ENCODE assay signal across 7 cellular contexts in the genomic region with DNA sequence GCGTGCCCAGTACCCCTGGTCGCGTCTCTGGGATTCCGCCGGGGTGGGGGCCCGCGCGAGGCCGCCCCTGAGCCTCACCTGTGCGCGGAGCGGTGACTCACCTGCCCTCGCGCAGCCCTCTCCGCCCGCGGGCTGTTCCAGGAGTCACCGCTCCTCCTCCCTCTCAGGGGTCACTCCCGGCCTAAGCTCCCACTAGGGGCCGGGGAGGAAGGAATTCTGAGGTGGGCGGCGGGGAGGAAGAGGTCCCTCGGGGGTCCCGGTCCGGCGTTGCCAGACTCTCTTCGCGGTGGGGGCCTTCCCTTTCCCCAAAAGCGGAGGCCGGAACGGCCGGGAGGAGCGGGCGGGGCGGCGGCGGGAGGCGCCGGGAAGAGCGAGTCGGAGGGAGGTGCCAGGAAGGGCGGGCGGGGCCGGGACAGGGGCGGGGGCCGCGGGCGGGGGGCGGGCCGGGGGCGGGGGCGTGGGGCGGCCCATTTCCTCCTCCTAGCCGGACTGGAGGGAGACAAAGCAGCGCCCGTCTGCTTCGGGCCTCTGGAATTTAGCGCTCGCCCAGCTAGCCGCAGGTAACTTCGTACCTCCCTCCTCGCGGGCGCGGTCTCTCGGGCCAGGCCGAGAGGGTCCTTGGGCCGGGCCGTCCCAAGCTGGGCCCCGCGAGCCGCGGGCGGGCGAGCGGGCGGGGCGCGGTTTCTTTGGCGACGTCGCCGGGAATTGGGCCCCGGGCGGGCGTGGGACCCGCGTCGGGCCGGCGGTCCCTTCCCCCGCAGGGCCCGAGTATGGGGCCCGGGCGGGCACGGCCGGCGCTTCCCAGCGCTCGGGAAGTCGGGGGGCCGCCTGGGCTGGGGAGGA. TPM values are rescaled to one million over a fixed set of nuclear protein-coding genes. Genes with fewer than 3 reads are reported as not detected.
DNase-seq lines count a peak whose midpoint lies in the region; ATAC-seq lines count a peak whose summit lies in the region.

A gene with protein sequence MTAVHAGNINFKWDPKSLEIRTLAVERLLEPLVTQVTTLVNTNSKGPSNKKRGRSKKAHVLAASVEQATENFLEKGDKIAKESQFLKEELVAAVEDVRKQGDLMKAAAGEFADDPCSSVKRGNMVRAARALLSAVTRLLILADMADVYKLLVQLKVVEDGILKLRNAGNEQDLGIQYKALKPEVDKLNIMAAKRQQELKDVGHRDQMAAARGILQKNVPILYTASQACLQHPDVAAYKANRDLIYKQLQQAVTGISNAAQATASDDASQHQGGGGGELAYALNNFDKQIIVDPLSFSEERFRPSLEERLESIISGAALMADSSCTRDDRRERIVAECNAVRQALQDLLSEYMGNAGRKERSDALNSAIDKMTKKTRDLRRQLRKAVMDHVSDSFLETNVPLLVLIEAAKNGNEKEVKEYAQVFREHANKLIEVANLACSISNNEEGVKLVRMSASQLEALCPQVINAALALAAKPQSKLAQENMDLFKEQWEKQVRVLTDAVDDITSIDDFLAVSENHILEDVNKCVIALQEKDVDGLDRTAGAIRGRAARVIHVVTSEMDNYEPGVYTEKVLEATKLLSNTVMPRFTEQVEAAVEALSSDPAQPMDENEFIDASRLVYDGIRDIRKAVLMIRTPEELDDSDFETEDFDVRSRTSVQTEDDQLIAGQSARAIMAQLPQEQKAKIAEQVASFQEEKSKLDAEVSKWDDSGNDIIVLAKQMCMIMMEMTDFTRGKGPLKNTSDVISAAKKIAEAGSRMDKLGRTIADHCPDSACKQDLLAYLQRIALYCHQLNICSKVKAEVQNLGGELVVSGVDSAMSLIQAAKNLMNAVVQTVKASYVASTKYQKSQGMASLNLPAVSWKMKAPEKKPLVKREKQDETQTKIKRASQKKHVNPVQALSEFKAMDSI (plus strand): TSS at position 475 of the 843 bp plus-strand sequence. CDS start 28,500 bp downstream, outside the sequence.

- H3K9me3 ChIP-seq in mesodermal cell (ENCODE audit: control insufficient read depth, low read length) = peaks cover 17% of the 10 kb centered on the region

- H3K27ac ChIP-seq in mesodermal cell (ENCODE audit: low read depth, low read length, severe bottlenecking) = peak within 1 kb of the TSS; percentile 95

- peak; percentile 78 for DNase-seq in NCI-H774 (lab: John Stamatoyannopoulos, UW)
- DNase-seq in activated CD8-positive, alpha-beta memory T cell treated with anti-CD3 and anti-CD28 coated beads for 48 hours (ENCODE audit: low read depth in 2 of 3, low spot score in 2 of 3) = peak; percentile 25 to 39 (median 28)
- peak; percentile 19 to 48 for DNase-seq in stimulated activated CD8-positive, alpha-beta memory T cell treated with anti-CD3 and anti-CD28 coated beads, Interleukin-15, amount 100 ng/mL, for 4 hours (ENCODE audit: low read depth in 2 of 2)

- H3K4me3 ChIP-seq in mesodermal cell (ENCODE audit: extremely low read depth, insufficient read depth, low read length, poor library complexity, severe bottlenecking) = peak within 1 kb of the TSS; percentile 84

- in situ Hi-C loops in endometrial microvascular endothelial cells (cut with HindIII; ENCODE audit: inconsistent ontology term, low pct_unique_long_range_greater_than_20kb, low sequenced_read_pairs) = no loop called here

- peaks cover 36% of the 10 kb centered on the region for H3K36me3 ChIP-seq in mesodermal cell (ENCODE audit: control insufficient read depth, insufficient read depth, low read length)

- H3K4me1 ChIP-seq in mesodermal cell (ENCODE audit: control insufficient read depth, insufficient read depth, low read length, poor library complexity, severe bottlenecking) = peaks cover 3% of the 10 kb centered on the region

- 0 to 1% methylated on average over 54 to 55 of the region's 102 CpGs for WGBS in mesodermal cell (ENCODE audit: insufficient coverage in 2 of 2), 2 experiments

- peak; percentile 61 for ATAC-seq in GM18511 (IDR thresholded peaks at IDR 0.05; ENCODE audit: unreplicated experiment)
- ATAC-seq in HG02981 (IDR thresholded peaks at IDR 0.05; ENCODE audit: unreplicated experiment) = peak; percentile 40

RNA-seq across cellular contexts. Expression of the gene that starts here (rescaled TPM):
- 386 TPM for total RNA-seq in endometrial microvascular endothelial cells (ENCODE audit: inconsistent ontology term)
- polyA plus RNA-seq in mesodermal cell (2013, experiment 1 of 2) = 291 TPM
- polyA plus RNA-seq in mesodermal cell (2013, experiment 2 of 2) = 261 TPM

Comparison
In these comparisons a context has a peak if more than half of its experiments do, and no peak if none do; other contexts are left out.
1. Peak in every context shown above with its lines: DNase-seq, ATAC-seq, H3K4me3 ChIP-seq and H3K27ac ChIP-seq.
2. DNase-seq: peak in every context shown above with its lines; median percentile 78 in NCI-H774; 34 in stimulated activated CD8-positive, alpha-beta memory T cell treated with anti-CD3 and anti-CD28 coated beads, Interleukin-15, amount 100 ng/mL, for 4 hours; 28 in activated CD8-positive, alpha-beta memory T cell treated with anti-CD3 and anti-CD28 coated beads for 48 hours.